20 cellular contexts compared by ENCODE assay signal in the genomic region with DNA sequence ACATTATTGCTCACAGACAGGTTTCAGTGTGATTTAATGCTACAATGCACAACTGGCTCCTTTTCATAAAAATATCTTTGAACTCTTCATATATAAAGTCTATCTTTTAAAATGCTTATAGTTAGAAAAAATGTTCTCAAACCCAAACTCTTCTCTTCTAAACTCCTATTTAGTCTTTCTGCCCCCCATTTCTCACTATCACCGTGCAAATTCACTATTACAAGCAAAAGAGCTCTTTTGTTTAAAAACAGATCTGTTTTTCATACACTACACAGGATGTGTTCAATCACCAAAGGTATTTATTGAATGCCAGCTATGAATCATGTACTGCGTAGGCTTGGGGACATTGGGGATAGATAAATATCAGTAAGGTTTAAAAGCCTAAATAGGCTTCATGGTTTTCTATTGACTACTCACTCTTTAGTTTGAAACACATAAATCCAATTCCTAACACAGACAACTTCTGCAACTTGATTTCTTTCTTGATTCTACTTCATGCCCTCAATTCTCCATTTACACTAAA.
"Had no signal": no experiment of that assay in that cellular context is flagged by ENCODE, and none has a peak within 500 bp of the region (broad histone marks: within the 10 kb centered on the region; RNA-seq: fewer than 3 reads in every experiment).

No MANE protein-coding gene starts in this region.

- ATAC-seq: gastrocnemius medialis; heart right ventricle; left lobe of liver; natural killer cell treated with Interleukin-12 subunit alpha and Interleukin-12 subunit beta and Interleukin-15 and Interleukin-18, amount 100 ng/mL, for 72 hours; stimulated activated effector memory CD8-positive, alpha-beta T cell treated with anti-CD3 and anti-CD28 coated beads, Interleukin-12 subunit alpha, Interleukin-12 subunit beta, amount 100 ng/mL, for 72 hours; upper lobe of right lung had no signal

- H3K4me1 ChIP-seq: gastrocnemius medialis, heart right ventricle, neural progenitor cell, right atrium auricular region, sigmoid colon, tibial nerve, upper lobe of right lung, vagina had no signal

- H3K36me3 ChIP-seq: gastrocnemius medialis, heart right ventricle, neural progenitor cell, ovary, right atrium auricular region, sigmoid colon, tibial nerve, upper lobe of right lung, vagina had no signal

- H3K4me2 ChIP-seq: neural progenitor cell had no signal

- H3K27me3 ChIP-seq: gastrocnemius medialis, heart right ventricle, neural progenitor cell, ovary, right atrium auricular region, sigmoid colon, tibial nerve, upper lobe of right lung, vagina had no signal

- H3K4me3 ChIP-seq: gastrocnemius medialis, heart right ventricle, neural progenitor cell, ovary, right atrium auricular region, sigmoid colon, tibial nerve, upper lobe of right lung, vagina had no signal

- DNase-seq: endodermal cell; gastrocnemius medialis; heart right ventricle; hypothalamus; islet precursor cell; midbrain; nucleus accumbens; ovary; sigmoid colon; small intestine; stimulated activated CD4-positive, alpha-beta T cell treated with anti-CD3 and anti-CD28 coated beads, Interleukin-4, amount 100 ng/mL, for 1 hour; stimulated activated CD8-positive, alpha-beta memory T cell treated with anti-CD3 and anti-CD28 coated beads, Interleukin-4, amount 100 ng/mL, for 48 hours; upper lobe of right lung had no signal

- H2AFZ ChIP-seq: neural progenitor cell had no signal

- H3K27ac ChIP-seq: gastrocnemius medialis, heart right ventricle, neural progenitor cell, ovary, right atrium auricular region, sigmoid colon, tibial nerve, upper lobe of right lung, vagina had no signal

- H3K9me3 ChIP-seq: gastrocnemius medialis, heart right ventricle, ovary, right atrium auricular region, sigmoid colon, upper lobe of right lung, vagina had no signal

- H3K9ac ChIP-seq: neural progenitor cell had no signal
